1 cellular context compared by ENCODE assay signal in genomic region chr20:46568570-46569129, GRCh38.
TF ChIP-seq lines count a peak whose summit lies in the region.

No MANE protein-coding gene starts in this region.

TF ChIP-seq in HEK293, 187 proteins besides CTCF, POLR2A, EP300 and RAD21 (continued from another document and continues in another):
- TF ChIP-seq ZBTB11 (tag by site-specific recombination; conservative IDR thresholded peaks at IDR 0.05; ENCODE audit: low read depth) (no peak), ZBTB8A (tag by site-specific recombination; IDR thresholded peaks at IDR 0.05) (no peak), ATF2 (tag by site-specific recombination; IDR thresholded peaks at IDR 0.05; ENCODE audit: low read depth) (no peak), ZNF664 (tag by site-specific recombination; IDR thresholded peaks at IDR 0.05) (no peak), ZNF398 (tag by site-specific recombination; IDR thresholded peaks at IDR 0.05) (no peak; the same call in 1 of the 2 replicates), ZNF660 (tag by site-specific recombination; IDR thresholded peaks at IDR 0.05) (no peak), ZBTB26 (tag by site-specific recombination; optimal IDR thresholded peaks at IDR 0.05) (no peak), ZNF16 (tag by site-specific recombination; IDR thresholded peaks at IDR 0.05; ENCODE audit: low read depth) (no peak), PRDM4 (tag by site-specific recombination; IDR thresholded peaks at IDR 0.05) (no peak), ZNF580 (tag by site-specific recombination; IDR thresholded peaks at IDR 0.05) (no peak), TSHZ1 (tag by site-specific recombination; IDR thresholded peaks at IDR 0.05; ENCODE audit: borderline replicate concordance) (no peak), ZNF792 (tag by site-specific recombination; IDR thresholded peaks at IDR 0.05) (no peak), ZNF677 (tag by site-specific recombination; IDR thresholded peaks at IDR 0.05) (no peak), ZNF707 (tag by site-specific recombination; IDR thresholded peaks at IDR 0.05) (no peak), ZNF121 (tag by site-specific recombination; IDR thresholded peaks at IDR 0.05) (no peak), HIC1 (tag by site-specific recombination; IDR thresholded peaks at IDR 0.05) (no peak), ZNF596 (tag by site-specific recombination; IDR thresholded peaks at IDR 0.05) (peak; percentile 74), ZNF561 (tag by site-specific recombination; IDR thresholded peaks at IDR 0.05; ENCODE audit: borderline replicate concordance) (0 out of 2 replicates have a peak, but pooled peaks have one; percentile 35), ZBTB6 (tag by site-specific recombination; IDR thresholded peaks at IDR 0.05) (no peak), ZNF654 (tag by site-specific recombination; IDR thresholded peaks at IDR 0.05; ENCODE audit: low read depth) (no peak), ZNF473 (tag by site-specific recombination; IDR thresholded peaks at IDR 0.05) (no peak), ZNF239 (tag by site-specific recombination; IDR thresholded peaks at IDR 0.05) (no peak), ZNF132 (tag by site-specific recombination; IDR thresholded peaks at IDR 0.05; ENCODE audit: borderline replicate concordance) (no peak), ZNF114 (tag by site-specific recombination; IDR thresholded peaks at IDR 0.05) (no peak), ZSCAN4 (tag by site-specific recombination; IDR thresholded peaks at IDR 0.05) (no peak), RBAK (tag by site-specific recombination; IDR thresholded peaks at IDR 0.05) (no peak), ZNF76 (tag by site-specific recombination; IDR thresholded peaks at IDR 0.05; ENCODE audit: borderline replicate concordance, low read depth) (peak; percentile 63), ZNF157 (tag by site-specific recombination; IDR thresholded peaks at IDR 0.05) (no peak), ZNF18 (tag by site-specific recombination; IDR thresholded peaks at IDR 0.05) (no peak), FEZF1 (tag by site-specific recombination; IDR thresholded peaks at IDR 0.05) (no peak), ZNF221 (tag by site-specific recombination; IDR thresholded peaks at IDR 0.05; ENCODE audit: borderline replicate concordance) (no peak), ZNF777 (tag by site-specific recombination; IDR thresholded peaks at IDR 0.05; ENCODE audit: borderline replicate concordance) (no peak), ZNF645 (tag by site-specific recombination; IDR thresholded peaks at IDR 0.05) (no peak)
